8 cellular contexts compared by ENCODE assay signal in genomic region chr19:56110515-56111448, GRCh38. TPM values are rescaled to one million over a fixed set of nuclear protein-coding genes. Genes with fewer than 3 reads are reported as not detected.
DNase-seq lines count a peak whose midpoint lies in the region; ATAC-seq and TF ChIP-seq lines count a peak whose summit lies in the region.

No MANE protein-coding gene starts in this region.

- H3K9me3 Mint-ChIP-seq in activated CD4-positive, alpha-beta memory T cell treated with anti-CD3 and anti-CD28 coated beads for 36 hours, result no peaks in the 10 kb centered on the region

- TF ChIP-seq POLR2A in transverse colon (IDR thresholded peaks at IDR 0.05), result no peak

- no peak overlapping the region for H3K27ac Mint-ChIP-seq in activated CD4-positive, alpha-beta memory T cell treated with anti-CD3 and anti-CD28 coated beads for 36 hours

- DNase-seq in NOMO-1 treated with dmso at 0.1 percent for 144 hours (lab: John Stamatoyannopoulos, UW; ENCODE audit: unreplicated experiment), result peak; percentile 8
- no peak for DNase-seq in NOMO-1 treated with DMSO at 0.1 percent for 48 hours (lab: John Stamatoyannopoulos, UW; ENCODE audit: unreplicated experiment)
- peak; percentile 37 to 73 for DNase-seq in cardiac fibroblast (ENCODE audit: low read depth in 2 of 2)
- DNase-seq in lower lobe of right lung, result peak; percentile 74
- DNase-seq in transverse colon, result peak; percentile 40
- no peak for DNase-seq in activated CD4-positive, alpha-beta memory T cell treated with anti-CD3 and anti-CD28 coated beads for 36 hours

- no peak for TF ChIP-seq CTCF in cardiac fibroblast (IDR thresholded peaks at IDR 0.05; ENCODE audit: low read depth, low read length)
- no peak for TF ChIP-seq CTCF in lower lobe of right lung (IDR thresholded peaks at IDR 0.05)
- no peak for TF ChIP-seq CTCF in transverse colon (IDR thresholded peaks at IDR 0.05)

- no peak for TF ChIP-seq EP300 in transverse colon (IDR thresholded peaks at IDR 0.05; ENCODE audit: low read depth)

- H3K4me3 ChIP-seq in cardiac fibroblast (replicated peaks in 1 of 2; ENCODE audit: low read depth in 2 of 2, low read length in 2 of 2) (no peak overlapping the region), lower lobe of right lung (no peak overlapping the region), transverse colon (peak overlapping the region in 1 of 4 donors; percentile 2)

- H3K4me1 Mint-ChIP-seq in activated CD4-positive, alpha-beta memory T cell treated with anti-CD3 and anti-CD28 coated beads for 36 hours (ENCODE audit: low read depth), result peaks cover 53% of the 10 kb centered on the region

- in situ Hi-C loops in transverse colon (cut with MboI; ENCODE audit: low pct_ligation_motif_present in 1 of 4, low pct_unique_long_range_greater_than_20kb in 1 of 4, low sequenced_read_pairs in 3 of 4), result no loop called here

- WGBS in transverse colon (ENCODE audit: low coverage in 1 of 2), 2 donors, result 28% methylated on average over 8 of the region's 12 CpGs; no CpG with 5 or more reads in 1 of the 2 donors

- H3K9me3 ChIP-seq in lower lobe of right lung (no peaks in the 10 kb centered on the region), transverse colon (no peaks in the 10 kb centered on the region)

- no peaks in the 10 kb centered on the region for H3K27me3 ChIP-seq in lower lobe of right lung (ENCODE audit: low read depth)
- H3K27me3 ChIP-seq in transverse colon, result no peaks in the 10 kb centered on the region

- CTCF ChIA-PET in activated CD4-positive, alpha-beta memory T cell treated with anti-CD3 and anti-CD28 coated beads for 36 hours (lab: Charles Lee), result no interaction called here

- POLR2A ChIA-PET in activated CD4-positive, alpha-beta memory T cell treated with anti-CD3 and anti-CD28 coated beads for 36 hours (lab: Charles Lee), result no interaction called here

- no peak overlapping the region for H3K4me3 Mint-ChIP-seq in activated CD4-positive, alpha-beta memory T cell treated with anti-CD3 and anti-CD28 coated beads for 36 hours

- peaks cover 5% of the 10 kb centered on the region for H3K36me3 Mint-ChIP-seq in activated CD4-positive, alpha-beta memory T cell treated with anti-CD3 and anti-CD28 coated beads for 36 hours

- intact Hi-C loops in lower lobe of right lung (cut with DNase I), result no loop called here
- intact Hi-C loops in transverse colon (cut with DNase I; ENCODE audit: low total_unique reads), result no loop called here
- intact Hi-C loops in activated CD4-positive, alpha-beta memory T cell treated with anti-CD3 and anti-CD28 coated beads for 36 hours (cut with micrococcal nuclease), result no loop called here

- peaks cover 78% of the 10 kb centered on the region for H3K4me1 ChIP-seq in lower lobe of right lung
- H3K4me1 ChIP-seq in transverse colon, result peaks cover 70 to 91% (median 75%) of the 10 kb centered on the region in 4 donors

- ATAC-seq in lower lobe of right lung (peak; percentile 74 to 76), HG02759 (IDR thresholded peaks at IDR 0.05; ENCODE audit: unreplicated experiment) (no peak), HG02870 (IDR thresholded peaks at IDR 0.05; ENCODE audit: unreplicated experiment) (no peak)

- H3K27ac ChIP-seq in lower lobe of right lung (peak overlapping the region; percentile 65), transverse colon (peak overlapping the region; percentile 71 to 84 (median 82))

- H3K27me3 Mint-ChIP-seq in activated CD4-positive, alpha-beta memory T cell treated with anti-CD3 and anti-CD28 coated beads for 36 hours, result no peaks in the 10 kb centered on the region

- no peaks in the 10 kb centered on the region for H3K36me3 ChIP-seq in lower lobe of right lung
- H3K36me3 ChIP-seq in transverse colon, result no peaks in the 10 kb centered on the region

RNA-seq across cellular contexts. Expression of gene ZNF787, which starts 10.3 kb away (rescaled TPM):
- 32.4 TPM for total RNA-seq in lower lobe of right lung
- 10 to 100 TPM; 24.9 to 53.1 (median 27.4) TPM for total RNA-seq in transverse colon
- total RNA-seq in activated CD4-positive, alpha-beta memory T cell treated with anti-CD3 and anti-CD28 coated beads for 36 hours, result 10 to 100 TPM; 25.3 to 25.5 TPM

RNA-seq across cellular contexts. Expression of gene ZNF444, which starts 30.3 kb away (rescaled TPM):
- total RNA-seq in lower lobe of right lung (38.7 TPM), transverse colon (100 to 1,000 TPM in 1 of 4 donors, 10 to 100 TPM in 3; 20.7 to 148 (median 39.2) TPM)
- 10 to 100 TPM; 23.1 to 26.1 TPM for total RNA-seq in activated CD4-positive, alpha-beta memory T cell treated with anti-CD3 and anti-CD28 coated beads for 36 hours

Comparison
In these comparisons a context has a peak if more than half of its experiments do, and no peak if none do; other contexts are left out.
1. DNase-seq: peak in NOMO-1 treated with dmso at 0.1 percent for 144 hours (single experiment), cardiac fibroblast (2 of 2), lower lobe of right lung (single experiment) and transverse colon (single experiment); none in NOMO-1 treated with DMSO at 0.1 percent for 48 hours (single experiment) and activated CD4-positive, alpha-beta memory T cell treated with anti-CD3 and anti-CD28 coated beads for 36 hours (single experiment).
2. ATAC-seq: peak in lower lobe of right lung (2 of 2); none in HG02759 (single experiment) and HG02870 (single experiment).